ENCODE assay signal across 9 cellular contexts in genomic region chr3:38479431-38480092, GRCh38. TPM values are rescaled to one million over a fixed set of nuclear protein-coding genes. Genes with fewer than 3 reads are reported as not detected.
A peak's percentile ranks its signal among the peaks of the same experiment; 100 is the strongest.
DNase-seq lines count a peak whose midpoint lies in the region; ATAC-seq, FAIRE-seq and TF ChIP-seq lines count a peak whose summit lies in the region.
"Had no signal": no experiment of that assay in that cellular context is flagged by ENCODE, and none has a peak within 500 bp of the region (broad histone marks: within the 10 kb centered on the region; RNA-seq: fewer than 3 reads in every experiment).

No MANE protein-coding gene starts in this region.

- H3K4me3 ChIP-seq in lower lobe of right lung, result no peak overlapping the region
- H3K4me3 ChIP-seq in stomach, result no peak overlapping the region

- H3K9me3 ChIP-seq in lower lobe of right lung (no peaks in the 10 kb centered on the region), stomach (no peaks in the 10 kb centered on the region)

- FAIRE-seq in D721Med (lab: Jason Lieb, UNC), result no peak
- FAIRE-seq: TTC549 had no signal

- peak; percentile 52 for ATAC-seq in GM21515 (IDR thresholded peaks at IDR 0.05; ENCODE audit: unreplicated experiment)
- peak; percentile 81 to 88 for ATAC-seq in lower lobe of right lung

- H3K4me1 ChIP-seq in lower lobe of right lung, result no peaks in the 10 kb centered on the region
- no peaks in the 10 kb centered on the region for H3K4me1 ChIP-seq in stomach

- H3K27me3 ChIP-seq in lower lobe of right lung (ENCODE audit: low read depth) (no peaks in the 10 kb centered on the region), stomach (no peaks in the 10 kb centered on the region)

- 56 to 73% (median 64%) methylated on average over 10 of the region's 10 CpGs for WGBS in stomach, 5 donors

- no peak for TF ChIP-seq EP300 in stomach (IDR thresholded peaks at IDR 0.05)

- H3K27ac ChIP-seq in lower lobe of right lung (no peak overlapping the region), stomach (no peak overlapping the region)

- DNase-seq in D721Med (ENCODE audit: insufficient read length, low spot score) (peak; percentile 57), MV-4-11 (lab: John Stamatoyannopoulos, UW) (peak; percentile 33), ecto neural progenitor cell (ENCODE audit: low spot score) (peak; percentile 68), lower lobe of right lung (peak; percentile 65), stomach (peak; percentile 73), mesenteric fat pad (ENCODE audit: low spot score) (no peak)
- peak; percentile 44 for DNase-seq in activated CD4-positive, CD25-positive, alpha-beta regulatory T cell treated with anti-CD3 and anti-CD28 coated beads, Interleukin-2, amount 50 U/mL, for 72 hours

- TF ChIP-seq POLR2A in stomach (IDR thresholded peaks at IDR 0.05), result no peak

- peaks cover 58% of the 10 kb centered on the region for H3K36me3 ChIP-seq in lower lobe of right lung
- H3K36me3 ChIP-seq in stomach, result peaks cover 26 to 74% (median 74%) of the 10 kb centered on the region in 4 donors

- TF ChIP-seq CTCF in D721Med (IDR thresholded peaks at IDR 0.05; ENCODE audit: insufficient read depth, missing control alignments), result peak; percentile 94
- TF ChIP-seq CTCF in lower lobe of right lung (IDR thresholded peaks at IDR 0.05), result peak; percentile 88
- peak in 5 of 7 experiments; percentile 72 to 83 (median 79) for TF ChIP-seq CTCF in stomach (IDR thresholded peaks at IDR 0.05)

- intact Hi-C loops in lower lobe of right lung (cut with DNase I) (no loop called here), stomach (cut with DNase I; ENCODE audit: low total_unique reads) (loop anchor here (5.0 to 10.0 kb wide), 2 partner anchors 132 to 355 kb away; partner anchors contain the start of gene XYLB)

RNA-seq across cellular contexts. Expression of gene EXOG, which starts 16.6 kb away (rescaled TPM):
- total RNA-seq in lower lobe of right lung (12.3 TPM), stomach (100 to 1,000 TPM in 1 of 5 donors, 10 to 100 TPM in 2, 1 to 10 TPM in 1, not detected in 1; 4.3 to 202 (median 35.8) TPM), mesenteric fat pad (7.3 TPM)
- polyA plus RNA-seq in stomach, result 1 to 10 TPM; 2.4 to 2.6 (median 2.4) TPM

RNA-seq across cellular contexts. Expression of gene ACVR2B, which starts 25.9 kb away (rescaled TPM):
- total RNA-seq in lower lobe of right lung (8.2 TPM), stomach (10 to 100 TPM in 1 of 5 donors, 1 to 10 TPM in 4; 1.2 to 11.0 (median 5.4) TPM), mesenteric fat pad (2.7 TPM)
- polyA plus RNA-seq in stomach, result under 1 TPM; 0.61 to 0.81 (median 0.73) TPM
